ENCODE assay signal across 5 cellular contexts in the genomic region with DNA sequence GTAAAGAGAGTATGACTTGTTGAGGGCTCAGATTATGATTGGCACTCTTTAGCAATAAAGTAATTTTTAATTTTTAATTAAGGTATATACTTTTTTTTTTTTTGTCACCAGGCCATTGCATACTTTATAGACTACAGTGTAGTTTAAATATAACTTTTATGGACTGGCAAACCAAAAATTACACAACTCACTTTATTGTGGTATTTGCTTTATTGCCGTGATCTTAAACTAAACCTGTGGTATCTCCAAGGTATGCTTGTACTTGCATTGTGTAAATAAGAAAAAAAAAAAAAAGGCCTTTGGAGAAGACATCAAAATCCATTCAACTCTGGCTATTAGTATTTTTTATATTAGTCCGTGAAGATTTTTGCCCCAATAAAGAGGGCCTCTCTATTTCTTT.
"Had no signal": no experiment of that assay in that cellular context is flagged by ENCODE, and none has a peak within 500 bp of the region (broad histone marks: within the 10 kb centered on the region; RNA-seq: fewer than 3 reads in every experiment).

No MANE protein-coding gene starts in this region.

- H3K4me2 ChIP-seq: GM23338 had no signal

- H2AFZ ChIP-seq: GM23338 had no signal

- ATAC-seq: GM23338, K562 had no signal

- DNase-seq: H9, HCEC 1CT, IMR-90 had no signal

- H3K4me3 ChIP-seq: GM23338, K562 had no signal
